32 cellular contexts compared by ENCODE assay signal in genomic region chr11:112899235-112899634, GRCh38.
"Had no signal": no experiment of that assay in that cellular context is flagged by ENCODE, and none has a peak within 500 bp of the region (broad histone marks: within the 10 kb centered on the region; RNA-seq: fewer than 3 reads in every experiment).

No MANE protein-coding gene starts in this region.

- H3K36me3 ChIP-seq: adrenal gland, brain microvascular endothelial cell, breast epithelium had no signal

- H3K27ac ChIP-seq: adrenal gland, body of pancreas, brain microvascular endothelial cell, breast epithelium, VCaP had no signal

- H3K4me3 ChIP-seq: adrenal gland, body of pancreas, breast epithelium had no signal

- DNase-seq: activated B cell treated with CpG ODN at 0.5 μM for 24 hours; activated CD4-positive, alpha-beta memory T cell treated with anti-CD3 and anti-CD28 coated beads for 36 hours; activated CD4-positive, alpha-beta T cell treated with anti-CD3 and anti-CD28 coated beads for 4 hours; activated CD4-positive, alpha-beta T cell treated with anti-CD3 and anti-CD28 coated beads, Interleukin-2, amount 10 ng/mL, durations not matched to agents 24 days and 14 days; activated CD4-positive, alpha-beta T cell treated with anti-CD3 and anti-CD28 coated beads, Interleukin-2, amount 50 U/mL, for 1 hour; activated CD4-positive, alpha-beta T cell treated with anti-CD3 and anti-CD28 coated beads, Interleukin-2, amount 50 U/mL, for 4 hours; activated CD4-positive, CD25-positive, alpha-beta regulatory T cell treated with anti-CD3 and anti-CD28 coated beads, Interleukin-2, amount 50 U/mL, for 72 hours; activated CD8-positive, alpha-beta memory T cell treated with anti-CD3 and anti-CD28 coated beads, Interleukin-2, amount 50 U/mL, for 4 hours; activated CD8-positive, alpha-beta T cell treated with anti-CD3 and anti-CD28 coated beads for 36 hours; activated effector memory CD4-positive, alpha-beta T cell treated with anti-CD3 and anti-CD28 coated beads, Interleukin-2, amount 50 U/mL, for 16 hours; activated gamma-delta T cell treated with Interleukin-2 at 50 U/mL for 16 hours; activated naive CD4-positive, alpha-beta T cell; activated naive CD4-positive, alpha-beta T cell treated with anti-CD3 and anti-CD28 coated beads for 36 hours; activated naive CD4-positive, alpha-beta T cell treated with anti-CD3 and anti-CD28 coated beads, Interleukin-2, amount 50 U/mL, for 16 hours; activated naive CD8-positive, alpha-beta T cell treated with anti-CD3 and anti-CD28 coated beads for 36 hours; activated T-cell treated with anti-CD3 and anti-CD28 coated beads for 4 hours; activated T-cell treated with anti-CD3 and anti-CD28 coated beads, Interleukin-2, amount 50 U/mL, for 1 hour; activated T-cell treated with anti-CD3 and anti-CD28 coated beads, Interleukin-2, amount 50 U/mL, for 4 hours; activated T-cell treated with anti-CD3 and anti-CD28 coated beads, Interleukin-2, amount 50 U/mL, for 72 hours; amniotic stem cell; aorta; body of pancreas; brain microvascular endothelial cell; central memory CD4-positive, alpha-beta T cell; T-helper 1 cell; T-helper 2 cell; T-helper 9 cell had no signal

- H3K27me3 ChIP-seq: adrenal gland, body of pancreas, brain microvascular endothelial cell, breast epithelium had no signal

- H3K4me1 ChIP-seq: body of pancreas, breast epithelium had no signal

- ATAC-seq: activated CD8-positive, alpha-beta T cell treated with anti-CD3 and anti-CD28 coated beads for 36 hours; activated naive CD4-positive, alpha-beta T cell treated with anti-CD3 and anti-CD28 coated beads, Interleukin-2, amount 50 U/mL, for 72 hours; activated T-cell treated with anti-CD3 and anti-CD28 coated beads, Interleukin-2, amount 50 U/mL, for 4 hours; activated T-cell treated with anti-CD3 and anti-CD28 coated beads, Interleukin-2, amount 50 U/mL, for 72 hours; activated T-helper 17 cell treated with anti-CD3 and anti-CD28 coated beads, Interleukin-2, amount 50 U/mL, for 72 hours; body of pancreas had no signal

- H3K9me3 ChIP-seq: adrenal gland, body of pancreas, breast epithelium had no signal
